32 cellular contexts compared by ENCODE assay signal in the genomic region with DNA sequence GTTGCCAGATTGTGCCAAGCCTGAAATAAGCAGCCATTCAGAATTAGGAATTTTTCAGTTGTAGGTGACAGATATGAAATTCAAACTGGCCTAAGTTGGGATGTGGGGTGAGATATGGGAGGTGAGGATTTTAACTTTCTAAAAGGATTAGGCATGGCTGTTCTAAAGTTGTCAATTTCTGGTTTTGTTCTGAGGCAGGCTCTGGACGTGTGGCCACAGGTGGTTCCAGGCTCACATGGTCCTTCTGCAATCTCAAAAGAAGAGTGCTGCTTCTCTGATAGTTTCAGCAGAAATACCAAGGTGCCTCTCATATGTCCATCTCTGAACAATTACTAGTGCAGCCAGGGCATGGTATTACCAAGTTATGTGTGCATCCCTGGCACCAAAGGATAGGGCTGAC. TPM values are rescaled to one million over a fixed set of nuclear protein-coding genes. Genes with fewer than 3 reads are reported as not detected.
"Had no signal": no experiment of that assay in that cellular context is flagged by ENCODE, and none has a peak within 500 bp of the region (broad histone marks: within the 10 kb centered on the region; RNA-seq: fewer than 3 reads in every experiment).

No MANE protein-coding gene starts in this region.

- DNase-seq: cerebellar nuclear complex; cortex of kidney; effector memory CD8-positive, alpha-beta T cell; foreskin fibroblast; heart left ventricle; kidney; mesenchymal stem cell; mucosa of descending colon; naive thymus-derived CD8-positive, alpha-beta T cell; right cardiac atrium; spleen; stimulated activated CD4-positive, alpha-beta T cell treated with anti-CD3 and anti-CD28 coated beads, Interleukin-4, amount 100 ng/mL, for 4 hours; upper lobe of left lung had no signal

- H3K4me1 ChIP-seq: gastroesophageal sphincter, heart left ventricle, parathyroid adenoma, spleen, tibial nerve, upper lobe of left lung had no signal

- H3K27me3 Mint-ChIP-seq: effector memory CD8-positive, alpha-beta T cell; naive thymus-derived CD8-positive, alpha-beta T cell; progenitor cell of endocrine pancreas; stimulated activated memory B cell treated with anti-CD40 and anti-IgM and Interleukin-4, amounts not matched to agents 10 μg/mL and 1 μg/mL and 100 μg/mL, for 72 hours; stimulated activated naive CD8-positive, alpha-beta T cell treated with anti-CD3 and anti-CD28 coated beads, Interleukin-15, Interleukin-2, amounts not matched to agents 100 ng/mL and 50 ng/mL, for 24 hours had no signal

- ATAC-seq: effector memory CD8-positive, alpha-beta T cell; esophagus mucosa; gastroesophageal sphincter; heart left ventricle; left lobe of liver; mucosa of descending colon; naive thymus-derived CD8-positive, alpha-beta T cell; right cardiac atrium; stimulated activated memory B cell treated with anti-CD40 and anti-IgM and Interleukin-4, amounts not matched to agents 10 μg/mL and 1 μg/mL and 100 μg/mL, for 72 hours had no signal

- H3K9me3 Mint-ChIP-seq: effector memory CD8-positive, alpha-beta T cell; mesothelial cell of epicardium; naive thymus-derived CD8-positive, alpha-beta T cell; stimulated activated memory B cell treated with anti-CD40 and anti-IgM and Interleukin-4, amounts not matched to agents 10 μg/mL and 1 μg/mL and 100 μg/mL, for 72 hours; stimulated activated naive CD8-positive, alpha-beta T cell treated with anti-CD3 and anti-CD28 coated beads, Interleukin-15, Interleukin-2, amounts not matched to agents 100 ng/mL and 50 ng/mL, for 24 hours had no signal

- H3K9ac ChIP-seq: parathyroid adenoma had no signal

- H3K27ac Mint-ChIP-seq: effector memory CD8-positive, alpha-beta T cell; mesothelial cell of epicardium; progenitor cell of endocrine pancreas; stimulated activated memory B cell treated with anti-CD40 and anti-IgM and Interleukin-4, amounts not matched to agents 10 μg/mL and 1 μg/mL and 100 μg/mL, for 72 hours; stimulated activated naive CD8-positive, alpha-beta T cell treated with anti-CD3 and anti-CD28 coated beads, Interleukin-15, Interleukin-2, amounts not matched to agents 100 ng/mL and 50 ng/mL, for 24 hours had no signal

- H3K27ac ChIP-seq: epithelial cell of prostate, gastroesophageal sphincter, heart left ventricle, hepatocyte, neutrophil, parathyroid adenoma, skin epidermis, spleen, thoracic aorta, tibial nerve, upper lobe of left lung had no signal

- H3K4me3 Mint-ChIP-seq: effector memory CD8-positive, alpha-beta T cell; mesothelial cell of epicardium; naive thymus-derived CD8-positive, alpha-beta T cell; stimulated activated memory B cell treated with anti-CD40 and anti-IgM and Interleukin-4, amounts not matched to agents 10 μg/mL and 1 μg/mL and 100 μg/mL, for 72 hours; stimulated activated naive CD8-positive, alpha-beta T cell treated with anti-CD3 and anti-CD28 coated beads, Interleukin-15, Interleukin-2, amounts not matched to agents 100 ng/mL and 50 ng/mL, for 24 hours had no signal

- H3K4me1 Mint-ChIP-seq: mesothelial cell of epicardium; stimulated activated memory B cell treated with anti-CD40 and anti-IgM and Interleukin-4, amounts not matched to agents 10 μg/mL and 1 μg/mL and 100 μg/mL, for 72 hours had no signal

- H3K4me3 ChIP-seq: gastroesophageal sphincter, heart left ventricle, hepatocyte, mucosa of descending colon, skin epidermis, spleen, thoracic aorta, tibial nerve, upper lobe of left lung had no signal

- H3K9me3 ChIP-seq: gastroesophageal sphincter, heart left ventricle, mucosa of descending colon, neutrophil, spleen, thoracic aorta, tibial nerve, upper lobe of left lung had no signal

- H3K27me3 ChIP-seq: gastroesophageal sphincter, heart left ventricle, hepatocyte, neutrophil, spleen, tibial nerve, upper lobe of left lung had no signal

RNA-seq across cellular contexts. Expression of gene EFCAB10, which starts 21.4 kb away (rescaled TPM):
- total RNA-seq: dermis microvascular lymphatic vessel endothelial cell, heart left ventricle, hepatocyte, left lobe of liver, liver, lung microvascular endothelial cell, mesothelial cell of epicardium, mucosa of descending colon, osteoblast, right cardiac atrium, thoracic aorta, tibial nerve had no signal
- polyA plus RNA-seq: heart left ventricle; naive thymus-derived CD8-positive, alpha-beta T cell; neural cell; right cardiac atrium had no signal
